Comparison of ENCODE assay signal across 8 cellular contexts in genomic region chr11:72642815-72643511, GRCh38. TPM values are rescaled to one million over a fixed set of nuclear protein-coding genes. Genes with fewer than 3 reads are reported as not detected.
DNase-seq lines count a peak whose midpoint lies in the region; ATAC-seq lines count a peak whose summit lies in the region.

No MANE protein-coding gene starts in this region.

- no peaks in the 10 kb centered on the region for H3K36me3 ChIP-seq in rectal smooth muscle tissue (ENCODE audit: control insufficient read depth, insufficient read depth, low read length)

- H3K27ac ChIP-seq in rectal smooth muscle tissue (ENCODE audit: low read depth, low read length), result peak overlapping the region; percentile 8

- intact Hi-C loops in left cardiac atrium (cut with DNase I), result loop anchor here (1.0 to 10.0 kb wide), 3 partner anchors 44 to 168 kb away; no protein-coding TSS in a partner anchor

- DNase-seq in EH (ENCODE audit: low read depth) (peak; percentile 48), HuH-7.5 (ENCODE audit: low spot score) (peak; percentile 90), SW480 (ENCODE audit: low spot score) (peak; percentile 39), left cardiac atrium (peak; percentile 72)
- DNase-seq in activated naive CD8-positive, alpha-beta T cell treated with anti-CD3 and anti-CD28 coated beads, Interleukin-2, amount 50 U/mL, for 16 hours (ENCODE audit: low read depth, low spot score), result peak; percentile 26

- H3K4me3 ChIP-seq in rectal smooth muscle tissue (ENCODE audit: low read length), result peak overlapping the region; percentile 60

- ATAC-seq in left cardiac atrium, result peak; percentile 79 to 84
- no peak for ATAC-seq in HG03097 (IDR thresholded peaks at IDR 0.05; ENCODE audit: low FRiP score, unreplicated experiment)
- ATAC-seq in HG02623 (IDR thresholded peaks at IDR 0.05; ENCODE audit: unreplicated experiment), result no peak

- H3K4me1 ChIP-seq in rectal smooth muscle tissue (ENCODE audit: control insufficient read depth, insufficient read depth, low read length), result peaks cover 3% of the 10 kb centered on the region

- H3K27me3 ChIP-seq in rectal smooth muscle tissue (ENCODE audit: control insufficient read depth, insufficient read depth, low read length), result peaks cover 2% of the 10 kb centered on the region

- no peak overlapping the region for H3K9ac ChIP-seq in rectal smooth muscle tissue (ENCODE audit: low read length)

RNA-seq across cellular contexts. Expression of gene PDE2A, which starts 31.3 kb away (rescaled TPM):
- total RNA-seq in left cardiac atrium, result 10 to 100 TPM; 40.9 to 41.6 TPM

Comparison
In these comparisons a context has a peak if more than half of its experiments do, and no peak if none do; other contexts are left out.
1. DNase-seq: peak in every context shown above with its lines; median percentile 90 in HuH-7.5; 72 in left cardiac atrium; 48 in EH; 39 in SW480; 26 in activated naive CD8-positive, alpha-beta T cell treated with anti-CD3 and anti-CD28 coated beads, Interleukin-2, amount 50 U/mL, for 16 hours.
2. ATAC-seq: peak in left cardiac atrium (2 of 2); none in HG03097 (single experiment) and HG02623 (single experiment).